Comparison of ENCODE assay signal across 21 cellular contexts in genomic region chr9:117643288-117643654, GRCh38.
A peak's percentile ranks its signal among the peaks of the same experiment; 100 is the strongest.
DNase-seq lines count a peak whose midpoint lies in the region; ATAC-seq and TF ChIP-seq lines count a peak whose summit lies in the region.
"Had no signal": no experiment of that assay in that cellular context is flagged by ENCODE, and none has a peak within 500 bp of the region (broad histone marks: within the 10 kb centered on the region; RNA-seq: fewer than 3 reads in every experiment).

No MANE protein-coding gene starts in this region.

- BruUV-seq in OCI-LY7 (replicated peaks; lab: Mats Ljungman, UMichigan): no TSS peak

- peaks cover 0 to 40% (median 5%) of the 10 kb centered on the region in 7 donors for H3K27me3 ChIP-seq in spleen (replicated peaks in 1 of 7)
- H3K27me3 ChIP-seq in SJCRH30: no peaks in the 10 kb centered on the region
- H3K27me3 ChIP-seq: BLaER1, vagina had no signal

- TF ChIP-seq CTCF in OCI-LY7 (conservative IDR thresholded peaks at IDR 0.05; ENCODE audit: low read length) (no peak), spleen (IDR thresholded peaks at IDR 0.05 in 8 of 11, conservative IDR thresholded peaks at IDR 0.05 in 3 of 11) (no peak)

- H3K4me3 ChIP-seq in OCI-LY7 (ENCODE audit: low read depth, low read length, poor library complexity, severe bottlenecking): no peak overlapping the region
- peak overlapping the region in 5 of 8 donors; percentile 13 to 22 (median 14) for H3K4me3 ChIP-seq in spleen
- H3K4me3 ChIP-seq in SJCRH30: no peak overlapping the region
- H3K4me3 ChIP-seq: A549, BLaER1, left ventricle myocardium inferior, SK-N-MC, vagina had no signal

- WGBS in spleen, 5 donors: 29 to 56% (median 48%) methylated on average over 6 of the region's 6 CpGs

- CTCF ChIA-PET in OCI-LY7 (lab: Charles Lee; ENCODE audit: unreplicated experiment): no interaction called here

- peak overlapping the region; percentile 91; the same call in 1 of the 2 replicates for H2AFZ ChIP-seq in OCI-LY7 (ENCODE audit: low read length)

- no peak overlapping the region for H3K27ac ChIP-seq in OCI-LY7 (ENCODE audit: low read depth, low read length, poor library complexity, severe bottlenecking)
- H3K27ac ChIP-seq in spleen: peak overlapping the region in 1 of 8 donors; percentile 20
- no peak overlapping the region for H3K27ac ChIP-seq in SJCRH30
- H3K27ac ChIP-seq: A549, BLaER1, left ventricle myocardium inferior, SK-N-MC, vagina had no signal

- ATAC-seq in activated naive CD8-positive, alpha-beta T cell treated with anti-CD3 and anti-CD28 coated beads, Interleukin-2, amount 50 U/mL, for 24 hours: no peak
- ATAC-seq: A549; activated CD4-positive, CD25-positive, alpha-beta regulatory T cell treated with anti-CD3 and anti-CD28 coated beads, Interleukin-2, amount 50 U/mL, for 24 hours; activated CD8-positive, alpha-beta T cell treated with anti-CD3 and anti-CD28 coated beads for 36 hours; effector memory CD8-positive, alpha-beta T cell had no signal

- no peak overlapping the region for H3K4me2 ChIP-seq in OCI-LY7 (ENCODE audit: low read length)
- H3K4me2 ChIP-seq: A549, BLaER1 had no signal

- no peaks in the 10 kb centered on the region for H4K20me1 ChIP-seq in OCI-LY7 (ENCODE audit: insufficient read depth, low read length)
- H4K20me1 ChIP-seq: BLaER1 had no signal

- H3K9me3 Mint-ChIP-seq in activated naive CD8-positive, alpha-beta T cell treated with anti-CD3 and anti-CD28 coated beads, Interleukin-2, amount 50 U/mL, for 24 hours: no peaks in the 10 kb centered on the region
- H3K9me3 Mint-ChIP-seq: activated CD8-positive, alpha-beta T cell treated with anti-CD3 and anti-CD28 coated beads for 36 hours; activated naive CD4-positive, alpha-beta T cell treated with anti-CD3 and anti-CD28 coated beads for 36 hours; central memory CD8-positive, alpha-beta T cell; effector memory CD8-positive, alpha-beta T cell had no signal

- H3K36me3 ChIP-seq in OCI-LY7 (ENCODE audit: insufficient read depth, low read length) (no peaks in the 10 kb centered on the region), spleen (no peaks in the 10 kb centered on the region), SJCRH30 (no peaks in the 10 kb centered on the region)
- H3K36me3 ChIP-seq: BLaER1, left ventricle myocardium inferior, vagina had no signal

- H3K9me2 ChIP-seq in OCI-LY7 (ENCODE audit: insufficient read depth, low read length): no peaks in the 10 kb centered on the region

- H3K4me1 Mint-ChIP-seq in activated naive CD8-positive, alpha-beta T cell treated with anti-CD3 and anti-CD28 coated beads, Interleukin-2, amount 50 U/mL, for 24 hours: peaks cover 7% of the 10 kb centered on the region

- H3K4me1 ChIP-seq in OCI-LY7 (ENCODE audit: insufficient read depth, low read length, poor library complexity, severe bottlenecking) (peaks cover 12% of the 10 kb centered on the region), spleen (peaks cover 0 to 37% (median 18%) of the 10 kb centered on the region in 6 donors), SJCRH30 (no peaks in the 10 kb centered on the region)
- H3K4me1 ChIP-seq: A549, vagina had no signal

- peaks cover 39% of the 10 kb centered on the region for H3K27me3 Mint-ChIP-seq in activated naive CD8-positive, alpha-beta T cell treated with anti-CD3 and anti-CD28 coated beads, Interleukin-2, amount 50 U/mL, for 24 hours

- intact Hi-C loops in OCI-LY7 (cut with micrococcal nuclease; ENCODE audit: unreplicated experiment): loop anchor here (10.0 kb wide), 1 partner anchor 1642 kb away; no protein-coding TSS in a partner anchor
- intact Hi-C loops in spleen (cut with DNase I; ENCODE audit: low total_unique reads): loop anchor here (10.0 kb wide), 1 partner anchor 142 kb away; no protein-coding TSS in a partner anchor

- no peak overlapping the region for H3K4me3 Mint-ChIP-seq in activated naive CD8-positive, alpha-beta T cell treated with anti-CD3 and anti-CD28 coated beads, Interleukin-2, amount 50 U/mL, for 24 hours
- H3K4me3 Mint-ChIP-seq: activated CD8-positive, alpha-beta T cell treated with anti-CD3 and anti-CD28 coated beads for 36 hours; activated naive CD4-positive, alpha-beta T cell treated with anti-CD3 and anti-CD28 coated beads for 36 hours; central memory CD8-positive, alpha-beta T cell; effector memory CD8-positive, alpha-beta T cell had no signal

- no peak for TF ChIP-seq POLR2A in spleen (IDR thresholded peaks at IDR 0.05)

- H3K9me3 ChIP-seq in OCI-LY7 (ENCODE audit: low read length) (no peaks in the 10 kb centered on the region), spleen (no peaks in the 10 kb centered on the region), SJCRH30 (replicated peaks) (no peaks in the 10 kb centered on the region; the same call in 1 of the 2 replicates)
- H3K9me3 ChIP-seq: A549, BLaER1, left ventricle myocardium inferior, vagina had no signal

- H3K79me2 ChIP-seq in OCI-LY7 (ENCODE audit: insufficient read depth, low read depth, low read length): no peaks in the 10 kb centered on the region

- no peak overlapping the region for H3K27ac Mint-ChIP-seq in activated naive CD8-positive, alpha-beta T cell treated with anti-CD3 and anti-CD28 coated beads, Interleukin-2, amount 50 U/mL, for 24 hours
- H3K27ac Mint-ChIP-seq: activated CD8-positive, alpha-beta T cell treated with anti-CD3 and anti-CD28 coated beads for 36 hours; activated naive CD4-positive, alpha-beta T cell treated with anti-CD3 and anti-CD28 coated beads for 36 hours; effector memory CD8-positive, alpha-beta T cell had no signal

- no peaks in the 10 kb centered on the region for H3K36me3 Mint-ChIP-seq in activated naive CD8-positive, alpha-beta T cell treated with anti-CD3 and anti-CD28 coated beads, Interleukin-2, amount 50 U/mL, for 24 hours (ENCODE audit: low read depth)

- peak; percentile 17 for DNase-seq in NCI-H2196 (lab: John Stamatoyannopoulos, UW; ENCODE audit: unreplicated experiment)
- no peak for DNase-seq in NCI-H2196 treated with DMSO at 0.1 percent for 48 hours (lab: John Stamatoyannopoulos, UW; ENCODE audit: unreplicated experiment)
- no peak for DNase-seq in OCI-LY7 (ENCODE audit: low spot score)
- DNase-seq in left kidney (ENCODE audit: low read depth, low spot score): peak; percentile 6
- DNase-seq in spleen: no peak
- DNase-seq in activated T-cell treated with anti-CD3 and anti-CD28 coated beads, Interleukin-2, amount 50 U/mL, for 48 hours: no peak
- no peak for DNase-seq in activated naive CD8-positive, alpha-beta T cell treated with anti-CD3 and anti-CD28 coated beads, Interleukin-2, amount 50 U/mL, for 24 hours
- DNase-seq in SJCRH30: no peak
- DNase-seq: activated CD8-positive, alpha-beta T cell treated with anti-CD3 and anti-CD28 coated beads for 36 hours; activated naive CD4-positive, alpha-beta T cell treated with anti-CD3 and anti-CD28 coated beads for 36 hours; activated T-cell treated with anti-CD3 and anti-CD28 coated beads, Interleukin-2, amount 50 U/mL, for 1 hour; effector memory CD8-positive, alpha-beta T cell; left ventricle myocardium inferior; NCI-H1092 treated with DMSO at 0.1 percent for 48 hours; NCI-H82 had no signal

- POLR2A ChIA-PET in OCI-LY7 (lab: Charles Lee): no interaction called here

Comparison
In these comparisons a context has a peak if more than half of its experiments do, and no peak if none do; other contexts are left out.
1. DNase-seq: peak in NCI-H2196 (single experiment) and left kidney (single experiment); none in NCI-H2196 treated with DMSO at 0.1 percent for 48 hours (single experiment), OCI-LY7 (single experiment), spleen (single experiment), activated T-cell treated with anti-CD3 and anti-CD28 coated beads, Interleukin-2, amount 50 U/mL, for 48 hours (0 of 2), activated naive CD8-positive, alpha-beta T cell treated with anti-CD3 and anti-CD28 coated beads, Interleukin-2, amount 50 U/mL, for 24 hours (single experiment) and SJCRH30 (0 of 2).
2. H3K4me3 ChIP-seq: peak in spleen (5 of 8); none in OCI-LY7 (single experiment) and SJCRH30 (single experiment).